Comparison of ENCODE assay signal across 8 cellular contexts in genomic region chr7:149125189-149125863, GRCh38. TPM values are rescaled to one million over a fixed set of nuclear protein-coding genes. Genes with fewer than 3 reads are reported as not detected.
DNase-seq lines count a peak whose midpoint lies in the region; ATAC-seq, FAIRE-seq and TF ChIP-seq lines count a peak whose summit lies in the region.

No MANE protein-coding gene starts in this region.

- peaks cover 3% of the 10 kb centered on the region for H3K9me3 ChIP-seq in mesodermal cell (ENCODE audit: control insufficient read depth, low read length)

- H3K36me3 ChIP-seq in bronchial epithelial cell (ENCODE audit: control insufficient read depth, insufficient read depth, low read length): no peaks in the 10 kb centered on the region
- peaks cover 18% of the 10 kb centered on the region for H3K36me3 ChIP-seq in mesodermal cell (ENCODE audit: control insufficient read depth, insufficient read depth, low read length)

- ATAC-seq in GM19467 (IDR thresholded peaks at IDR 0.05; ENCODE audit: unreplicated experiment) (no peak), HG03442 (IDR thresholded peaks at IDR 0.05; ENCODE audit: unreplicated experiment) (no peak)

- H3K4me3 ChIP-seq in GM12865 (ENCODE audit: low read depth, low read length): peak overlapping the region; percentile 69
- H3K4me3 ChIP-seq in LNCaP clone FGC (ENCODE audit: low read depth, low read length): peak overlapping the region; percentile 94
- H3K4me3 ChIP-seq in bronchial epithelial cell (ENCODE audit: low read depth, low read length): peak overlapping the region; percentile 99
- peak overlapping the region; percentile 98 for H3K4me3 ChIP-seq in mesodermal cell (ENCODE audit: extremely low read depth, insufficient read depth, low read length, poor library complexity, severe bottlenecking)

- DNase-seq in GM12865 (ENCODE audit: low read depth) (no peak), LNCaP clone FGC (ENCODE audit: low read depth) (no peak), bronchial epithelial cell (ENCODE audit: low read depth) (no peak), urothelium cell line (ENCODE audit: low spot score) (no peak), OCI-M2 (lab: John Stamatoyannopoulos, UW; ENCODE audit: unreplicated experiment) (no peak)

- H3K27me3 ChIP-seq in bronchial epithelial cell (ENCODE audit: control insufficient read depth, insufficient read depth, low read length): no peaks in the 10 kb centered on the region

- FAIRE-seq in bronchial epithelial cell (lab: Jason Lieb, UNC): no peak
- FAIRE-seq in urothelium cell line (lab: Jason Lieb, UNC): no peak

- 2 to 3% methylated on average over 19 of the region's 21 CpGs for WGBS in mesodermal cell (ENCODE audit: insufficient coverage in 2 of 2), 2 experiments

- no peak for TF ChIP-seq CTCF in GM12865 (IDR thresholded peaks at IDR 0.05; ENCODE audit: insufficient read depth, low read depth, low read length, missing control alignments)
- TF ChIP-seq CTCF in LNCaP clone FGC (IDR thresholded peaks at IDR 0.05; ENCODE audit: control insufficient read depth, extremely low read depth, insufficient read depth): no peak
- no peak for TF ChIP-seq CTCF in bronchial epithelial cell (IDR thresholded peaks at IDR 0.05; ENCODE audit: insufficient read depth, low read length, severe bottlenecking)

- peak overlapping the region; percentile 88 for H3K27ac ChIP-seq in mesodermal cell (ENCODE audit: low read depth, low read length, severe bottlenecking)

- peaks cover 8% of the 10 kb centered on the region for H3K4me1 ChIP-seq in mesodermal cell (ENCODE audit: control insufficient read depth, insufficient read depth, low read length, poor library complexity, severe bottlenecking)

RNA-seq across cellular contexts. Expression of gene ZNF425, which starts 0.8 kb away (rescaled TPM):
- total RNA-seq in bronchial epithelial cell: 3.7 TPM in 2 replicates
- polyA plus RNA-seq in mesodermal cell (2013, experiment 1 of 2): 2.9 TPM
- 3.0 TPM for polyA plus RNA-seq in mesodermal cell (2013, experiment 2 of 2)

RNA-seq across cellular contexts. Expression of gene ZNF398, which starts 21.9 kb away (rescaled TPM):
- 10.0 and 12.5 TPM in 2 replicates for total RNA-seq in bronchial epithelial cell
- 9.5 TPM for polyA plus RNA-seq in mesodermal cell (2013, experiment 1 of 2)
- 7.9 TPM for polyA plus RNA-seq in mesodermal cell (2013, experiment 2 of 2)

RNA-seq across cellular contexts. Expression of gene ZNF786, which starts 34.8 kb away (rescaled TPM):
- 8.4 and 9.0 TPM in 2 replicates for total RNA-seq in bronchial epithelial cell
- 6.4 TPM for polyA plus RNA-seq in mesodermal cell (2013, experiment 1 of 2)
- 4.7 TPM for polyA plus RNA-seq in mesodermal cell (2013, experiment 2 of 2)
